8 cellular contexts compared by ENCODE assay signal in the genomic region with DNA sequence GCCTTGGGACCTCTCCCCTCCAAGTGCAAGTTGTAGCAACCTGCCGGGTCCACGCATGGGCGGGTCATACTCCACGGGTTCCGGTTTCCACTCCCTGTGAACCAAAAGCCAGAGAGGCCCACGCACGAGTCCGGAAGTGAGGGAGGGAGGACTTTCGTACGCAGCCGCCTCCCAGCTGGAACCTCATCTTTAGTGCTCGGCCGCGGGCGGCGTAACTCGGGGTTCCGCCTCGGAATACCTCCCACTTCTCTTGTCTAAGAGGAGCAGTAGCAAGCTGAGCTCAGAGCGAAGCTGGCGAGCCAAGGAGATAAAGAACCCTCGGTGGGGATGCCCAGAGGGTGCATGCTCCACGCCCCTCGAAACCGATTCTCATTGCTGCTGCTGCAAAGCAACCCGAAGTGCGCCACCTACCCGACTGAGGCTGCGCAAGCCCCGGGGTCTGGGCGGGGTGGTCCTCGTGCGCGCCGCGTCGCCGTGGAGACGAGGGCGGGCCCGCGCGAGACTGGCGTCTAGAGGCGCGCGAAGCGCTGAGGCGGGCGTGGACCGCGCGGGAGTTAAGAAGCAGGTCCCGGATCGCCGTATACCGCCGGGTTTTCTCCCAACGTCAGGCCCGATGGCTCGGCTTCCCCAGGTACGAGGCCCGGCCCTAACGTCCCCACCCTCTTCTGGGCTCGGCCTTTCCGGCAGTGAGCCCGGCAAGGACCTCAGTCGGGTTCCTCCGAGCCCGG.
DNase-seq lines count a peak whose midpoint lies in the region; ATAC-seq and TF ChIP-seq lines count a peak whose summit lies in the region.

A gene with protein sequence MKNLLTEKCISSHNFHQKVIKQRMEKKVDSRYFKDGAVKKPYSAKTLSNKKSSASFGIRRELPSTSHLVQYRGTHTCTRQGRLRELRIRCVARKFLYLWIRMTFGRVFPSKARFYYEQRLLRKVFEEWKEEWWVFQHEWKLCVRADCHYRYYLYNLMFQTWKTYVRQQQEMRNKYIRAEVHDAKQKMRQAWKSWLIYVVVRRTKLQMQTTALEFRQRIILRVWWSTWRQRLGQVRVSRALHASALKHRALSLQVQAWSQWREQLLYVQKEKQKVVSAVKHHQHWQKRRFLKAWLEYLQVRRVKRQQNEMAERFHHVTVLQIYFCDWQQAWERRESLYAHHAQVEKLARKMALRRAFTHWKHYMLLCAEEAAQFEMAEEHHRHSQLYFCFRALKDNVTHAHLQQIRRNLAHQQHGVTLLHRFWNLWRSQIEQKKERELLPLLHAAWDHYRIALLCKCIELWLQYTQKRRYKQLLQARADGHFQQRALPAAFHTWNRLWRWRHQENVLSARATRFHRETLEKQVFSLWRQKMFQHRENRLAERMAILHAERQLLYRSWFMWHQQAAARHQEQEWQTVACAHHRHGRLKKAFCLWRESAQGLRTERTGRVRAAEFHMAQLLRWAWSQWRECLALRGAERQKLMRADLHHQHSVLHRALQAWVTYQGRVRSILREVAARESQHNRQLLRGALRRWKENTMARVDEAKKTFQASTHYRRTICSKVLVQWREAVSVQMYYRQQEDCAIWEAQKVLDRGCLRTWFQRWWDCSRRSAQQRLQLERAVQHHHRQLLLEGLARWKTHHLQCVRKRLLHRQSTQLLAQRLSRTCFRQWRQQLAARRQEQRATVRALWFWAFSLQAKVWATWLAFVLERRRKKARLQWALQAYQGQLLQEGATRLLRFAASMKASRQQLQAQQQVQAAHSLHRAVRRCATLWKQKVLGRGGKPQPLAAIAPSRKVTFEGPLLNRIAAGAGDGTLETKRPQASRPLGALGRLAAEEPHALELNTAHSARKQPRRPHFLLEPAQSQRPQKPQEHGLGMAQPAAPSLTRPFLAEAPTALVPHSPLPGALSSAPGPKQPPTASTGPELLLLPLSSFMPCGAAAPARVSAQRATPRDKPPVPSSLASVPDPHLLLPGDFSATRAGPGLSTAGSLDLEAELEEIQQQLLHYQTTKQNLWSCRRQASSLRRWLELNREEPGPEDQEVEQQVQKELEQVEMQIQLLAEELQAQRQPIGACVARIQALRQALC (plus strand): TSS at position 530 of the 728 bp plus-strand sequence. CDS start 11,749 bp downstream, outside the sequence.

- no peaks in the 10 kb centered on the region for H3K9me3 Mint-ChIP-seq in central memory CD8-positive, alpha-beta T cell

- DNase-seq in AG09309 (ENCODE audit: low read depth) (peak; percentile 41), NCI-H345 treated with DMSO at 0.1 percent for 48 hours (lab: John Stamatoyannopoulos, UW; ENCODE audit: unreplicated experiment) (peak; percentile 50), islet precursor cell (peak; percentile 94)
- DNase-seq in activated CD4-positive, CD25-positive, alpha-beta regulatory T cell treated with anti-CD3 and anti-CD28 coated beads, Interleukin-2, amount 50 U/mL, for 16 hours (ENCODE audit: low read depth, low spot score), result peak; percentile 91
- peak; percentile 94 to 96 for DNase-seq in central memory CD8-positive, alpha-beta T cell (ENCODE audit: low spot score in 2 of 2)
- peak; percentile 92 to 95 (median 93) for DNase-seq in stimulated activated CD4-positive, alpha-beta T cell treated with anti-CD3 and anti-CD28 coated beads, Interleukin-12 subunit alpha, Interleukin-12 subunit beta, amount 100 ng/mL, for 48 hours (ENCODE audit: low read depth in 2 of 3, low spot score in 1 of 3)

- peak; percentile 83 for ATAC-seq in HG03196 (IDR thresholded peaks at IDR 0.05; ENCODE audit: unreplicated experiment)
- peak; percentile 86 for ATAC-seq in central memory CD8-positive, alpha-beta T cell (replicated peaks; ENCODE audit: extremely low read depth, poor library complexity, severe bottlenecking)

- peak within 1 kb of the TSS; percentile 94 for H3K27ac Mint-ChIP-seq in central memory CD8-positive, alpha-beta T cell (ENCODE audit: low read depth)

- H3K36me3 Mint-ChIP-seq in central memory CD8-positive, alpha-beta T cell (ENCODE audit: insufficient read depth), result peaks cover 33% of the 10 kb centered on the region

- peak; percentile 34 for TF ChIP-seq CTCF in AG09309 (IDR thresholded peaks at IDR 0.05; ENCODE audit: control insufficient read depth, insufficient read depth, low read depth, low read length, missing control alignments)

- H3K27me3 Mint-ChIP-seq in central memory CD8-positive, alpha-beta T cell, result no peaks in the 10 kb centered on the region

- H3K4me3 ChIP-seq in AG09309 (ENCODE audit: control insufficient read depth, low read depth, low read length), result peak within 1 kb of the TSS; percentile 95

- TF ChIP-seq POLR2A in GM18951 (IDR thresholded peaks at IDR 0.05; ENCODE audit: extremely low read depth, insufficient read depth, insufficient read length), result peak; percentile 78

- in situ Hi-C loops in GM18951 (cut with MboI; ENCODE audit: low sequenced_read_pairs, unreplicated experiment), result no loop called here

- peak within 1 kb of the TSS; percentile 95 for H3K4me3 Mint-ChIP-seq in central memory CD8-positive, alpha-beta T cell

- H3K4me1 Mint-ChIP-seq in central memory CD8-positive, alpha-beta T cell, result peaks cover 15% of the 10 kb centered on the region

Comparison
In these comparisons a context has a peak if more than half of its experiments do, and no peak if none do; other contexts are left out.
1. Peak in every context shown above with its lines: DNase-seq, ATAC-seq and H3K4me3 ChIP-seq.
2. DNase-seq: peak in every context shown above with its lines; median percentile 95 in central memory CD8-positive, alpha-beta T cell; 94 in islet precursor cell; 93 in stimulated activated CD4-positive, alpha-beta T cell treated with anti-CD3 and anti-CD28 coated beads, Interleukin-12 subunit alpha, Interleukin-12 subunit beta, amount 100 ng/mL, for 48 hours; 91 in activated CD4-positive, CD25-positive, alpha-beta regulatory T cell treated with anti-CD3 and anti-CD28 coated beads, Interleukin-2, amount 50 U/mL, for 16 hours; 50 in NCI-H345 treated with DMSO at 0.1 percent for 48 hours; 41 in AG09309.